10 cellular contexts compared by ENCODE assay signal in the genomic region with DNA sequence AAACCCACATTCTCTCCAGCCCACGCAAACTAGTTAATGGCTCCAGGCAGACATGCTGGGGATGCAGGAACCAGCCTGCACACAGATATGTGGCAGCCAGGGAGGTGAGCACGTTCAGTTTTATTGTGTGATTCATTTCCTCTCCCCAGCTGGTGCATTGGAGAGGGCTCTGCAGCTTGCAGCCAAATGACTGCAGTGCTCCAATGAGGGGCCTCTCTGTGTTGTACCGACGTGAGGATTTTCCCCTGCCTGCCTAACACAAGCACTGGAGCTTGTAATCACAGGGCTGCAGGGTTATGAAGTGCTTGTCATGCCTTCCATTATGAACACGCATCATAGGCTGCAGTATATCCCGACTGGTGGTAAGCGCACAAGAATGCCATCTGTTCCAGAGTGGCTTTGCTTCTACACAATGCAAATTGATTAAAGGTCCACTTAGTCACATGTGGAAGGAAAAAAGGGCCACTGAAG.
DNase-seq lines count a peak whose midpoint lies in the region; ATAC-seq and TF ChIP-seq lines count a peak whose summit lies in the region.
"Had no signal": no experiment of that assay in that cellular context is flagged by ENCODE, and none has a peak within 500 bp of the region (broad histone marks: within the 10 kb centered on the region; RNA-seq: fewer than 3 reads in every experiment).

No MANE protein-coding gene starts in this region.

- H3K36me3 ChIP-seq in upper lobe of right lung, result no peaks in the 10 kb centered on the region
- H3K36me3 ChIP-seq: left ventricle myocardium inferior had no signal

- H3K4me3 ChIP-seq in astrocyte of the cerebellum (ENCODE audit: low read depth, low read length), result no peak overlapping the region
- no peak overlapping the region for H3K4me3 ChIP-seq in upper lobe of right lung
- H3K4me3 ChIP-seq: left ventricle myocardium inferior had no signal

- TF ChIP-seq CTCF in astrocyte of the cerebellum (IDR thresholded peaks at IDR 0.05; ENCODE audit: low read depth, low read length, missing control alignments) (no peak), upper lobe of right lung (IDR thresholded peaks at IDR 0.05) (no peak)

- intact Hi-C loops in upper lobe of right lung (cut with DNase I), result no loop called here

- ATAC-seq in upper lobe of right lung, result no peak
- ATAC-seq: activated CD8-positive, alpha-beta memory T cell treated with anti-CD3 and anti-CD28 coated beads, Interleukin-2, amount 10 ng/mL, durations not matched to agents 7 days and 5 days had no signal

- DNase-seq in Caki2 (ENCODE audit: low read depth) (peak; percentile 40), LHCN-M2 (ENCODE audit: low read depth) (peak; percentile 80), astrocyte of the cerebellum (ENCODE audit: low read depth) (peak; percentile 54), islet precursor cell (peak; percentile 81), GM19240 (ENCODE audit: insufficient read length, low spot score) (no peak), NCI-H2196 (lab: John Stamatoyannopoulos, UW; ENCODE audit: unreplicated experiment) (no peak), upper lobe of right lung (no peak)
- DNase-seq in stimulated activated CD4-positive, alpha-beta T cell treated with anti-CD3 and anti-CD28 coated beads, Interleukin-15, amount 100 ng/mL, for 24 hours, result no peak
- DNase-seq: activated CD8-positive, alpha-beta memory T cell treated with anti-CD3 and anti-CD28 coated beads, Interleukin-2, amount 10 ng/mL, durations not matched to agents 7 days and 5 days; left ventricle myocardium inferior had no signal

- no peaks in the 10 kb centered on the region for H3K4me1 ChIP-seq in upper lobe of right lung

- in situ Hi-C loops in Caki2 (cut with HindIII; ENCODE audit: low pct_unique_long_range_greater_than_20kb, low sequenced_read_pairs), result no loop called here
- in situ Hi-C loops in astrocyte of the cerebellum (cut with HindIII; ENCODE audit: low sequenced_read_pairs), result no loop called here

- no peaks in the 10 kb centered on the region for H3K27me3 ChIP-seq in upper lobe of right lung

- H3K9me3 ChIP-seq in upper lobe of right lung, result no peaks in the 10 kb centered on the region
- H3K9me3 ChIP-seq: left ventricle myocardium inferior had no signal

- no peak overlapping the region for H3K27ac ChIP-seq in upper lobe of right lung
- H3K27ac ChIP-seq: left ventricle myocardium inferior had no signal

Comparison
In these comparisons a context has a peak if more than half of its experiments do, and no peak if none do; other contexts are left out.
1. DNase-seq: peak in Caki2 (single experiment), LHCN-M2 (single experiment), astrocyte of the cerebellum (single experiment) and islet precursor cell (single experiment); none in GM19240 (single experiment), NCI-H2196 (single experiment), stimulated activated CD4-positive, alpha-beta T cell treated with anti-CD3 and anti-CD28 coated beads, Interleukin-15, amount 100 ng/mL, for 24 hours (single experiment) and upper lobe of right lung (single experiment).